Comparison of ENCODE assay signal across 9 cellular contexts in genomic region chr10:73094986-73095478, GRCh38. TPM values are rescaled to one million over a fixed set of nuclear protein-coding genes. Genes with fewer than 3 reads are reported as not detected.
A peak's percentile ranks its signal among the peaks of the same experiment; 100 is the strongest.
DNase-seq lines count a peak whose midpoint lies in the region; ATAC-seq and TF ChIP-seq lines count a peak whose summit lies in the region.
"Had no signal": no experiment of that assay in that cellular context is flagged by ENCODE, and none has a peak within 500 bp of the region (broad histone marks: within the 10 kb centered on the region; RNA-seq: fewer than 3 reads in every experiment).

No MANE protein-coding gene starts in this region.

- H3K4me3 ChIP-seq in left ventricle myocardium inferior, result peak overlapping the region; percentile 78
- peak overlapping the region; percentile 66 to 83 (median 76) for H3K4me3 ChIP-seq in breast epithelium
- H3K4me3 ChIP-seq in mononuclear cell (ENCODE audit: low read length), result peak overlapping the region; percentile 93

- H3K9me3 ChIP-seq in left ventricle myocardium inferior (replicated peaks) (no peaks in the 10 kb centered on the region), breast epithelium (no peaks in the 10 kb centered on the region), mononuclear cell (ENCODE audit: low read depth, low read length) (no peaks in the 10 kb centered on the region)

- POLR2A ChIA-PET in HEK293T (lab: Yijun Ruan, JAX), result interaction anchor here (1.5 to 6.6 kb wide), 3 partner anchors 15 to 740 kb away, joined by 4 to 61 read pairs (median 13); partner anchors contain the start of genes DNAJB12, ECD, FAM149B1 and NUDT13

- TF ChIP-seq CTCF in left ventricle myocardium inferior (IDR thresholded peaks at IDR 0.05; ENCODE audit: borderline replicate concordance), result no peak
- no peak for TF ChIP-seq CTCF in breast epithelium (IDR thresholded peaks at IDR 0.05)

- no peak for DNase-seq in left ventricle myocardium inferior
- DNase-seq in Right ventricle myocardium inferior (ENCODE audit: missing footprints), result no peak
- DNase-seq in breast epithelium (ENCODE audit: low spot score in 2 of 2), result no peak
- DNase-seq in stimulated activated naive CD4-positive, alpha-beta T cell (lab: John Stamatoyannopoulos, UW), result no peak
- DNase-seq in HEK293T (ENCODE audit: extremely low spot score), result no peak
- DNase-seq in NOMO-1 treated with dmso at 0.1 percent for 144 hours (lab: John Stamatoyannopoulos, UW; ENCODE audit: unreplicated experiment), result no peak
- DNase-seq: NCI-H187 had no signal

- intact Hi-C loops in left ventricle myocardium inferior (cut with micrococcal nuclease), result no loop called here
- intact Hi-C loops in Right ventricle myocardium inferior (cut with DNase I), result loop anchor here (5.0 kb wide), 1 partner anchor 62 kb away; no protein-coding TSS in a partner anchor
- intact Hi-C loops in breast epithelium (cut with DNase I; ENCODE audit: low total_unique reads), result no loop called here

- H3K36me3 ChIP-seq in left ventricle myocardium inferior, result no peaks in the 10 kb centered on the region
- no peaks in the 10 kb centered on the region for H3K36me3 ChIP-seq in breast epithelium

- H3K27ac ChIP-seq in left ventricle myocardium inferior (replicated peaks) (peak overlapping the region; percentile 95), breast epithelium (peak overlapping the region; percentile 95 to 96)

- H3K4me1 ChIP-seq in left ventricle myocardium inferior, result peaks cover 79% of the 10 kb centered on the region
- H3K4me1 ChIP-seq in breast epithelium, result peaks cover 0 to 9% of the 10 kb centered on the region in 2 donors
- H3K4me1 ChIP-seq in mononuclear cell (ENCODE audit: insufficient read depth, low read length), result peaks cover 17% of the 10 kb centered on the region

- TF ChIP-seq POLR2A in breast epithelium (IDR thresholded peaks at IDR 0.05), result no peak

- CTCF ChIA-PET in HEK293T (lab: Yijun Ruan, JAX), result interaction anchor here (2.4 kb wide), 1 partner anchor 12 kb away, joined by 7 read pairs; no protein-coding TSS in a partner anchor

- H3K27me3 ChIP-seq in left ventricle myocardium inferior (ENCODE audit: low read depth), result no peaks in the 10 kb centered on the region
- no peaks in the 10 kb centered on the region for H3K27me3 ChIP-seq in breast epithelium
- no peaks in the 10 kb centered on the region for H3K27me3 ChIP-seq in mononuclear cell (ENCODE audit: insufficient read depth, low read length)

- ATAC-seq in Right ventricle myocardium inferior, result no peak
- ATAC-seq in GM19324 (IDR thresholded peaks at IDR 0.05; ENCODE audit: low FRiP score, unreplicated experiment), result no peak

TF ChIP-seq in HEK293T, 16 proteins besides CTCF, POLR2A, EP300 and RAD21:
- TF ChIP-seq ZNF384 (IDR thresholded peaks at IDR 0.05) (no peak), LEF1 (IDR thresholded peaks at IDR 0.05; ENCODE audit: borderline replicate concordance) (no peak), ELF4 (IDR thresholded peaks at IDR 0.05) (no peak), SP1 (IDR thresholded peaks at IDR 0.05) (no peak), BHLHE40 (IDR thresholded peaks at IDR 0.05; ENCODE audit: borderline replicate concordance) (no peak), FOXK2 (IDR thresholded peaks at IDR 0.05) (no peak), TARDBP (IDR thresholded peaks at IDR 0.05) (no peak)
- TF ChIP-seq, protein P1, sequence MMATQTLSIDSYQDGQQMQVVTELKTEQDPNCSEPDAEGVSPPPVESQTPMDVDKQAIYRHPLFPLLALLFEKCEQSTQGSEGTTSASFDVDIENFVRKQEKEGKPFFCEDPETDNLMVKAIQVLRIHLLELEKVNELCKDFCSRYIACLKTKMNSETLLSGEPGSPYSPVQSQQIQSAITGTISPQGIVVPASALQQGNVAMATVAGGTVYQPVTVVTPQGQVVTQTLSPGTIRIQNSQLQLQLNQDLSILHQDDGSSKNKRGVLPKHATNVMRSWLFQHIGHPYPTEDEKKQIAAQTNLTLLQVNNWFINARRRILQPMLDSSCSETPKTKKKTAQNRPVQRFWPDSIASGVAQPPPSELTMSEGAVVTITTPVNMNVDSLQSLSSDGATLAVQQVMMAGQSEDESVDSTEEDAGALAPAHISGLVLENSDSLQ (IDR thresholded peaks at IDR 0.05), result no peak
TF ChIP-seq in HEK293T: peak in this region for 0.

RNA-seq across cellular contexts. Expression of gene P4HA1, which starts 1.6 kb away (rescaled TPM):
- total RNA-seq in left ventricle myocardium inferior (97.1 TPM), Right ventricle myocardium inferior (77.0 TPM), breast epithelium (10 to 100 TPM; 25.0 to 42.1 (median 34.1) TPM), mononuclear cell (26.6 TPM)

RNA-seq across cellular contexts. Expression of gene NUDT13, which starts 15.2 kb away (rescaled TPM):
- total RNA-seq in left ventricle myocardium inferior (5.6 TPM), Right ventricle myocardium inferior (3.6 TPM), breast epithelium (1 to 10 TPM; 1.9 to 4.2 (median 2.6) TPM), mononuclear cell (0.42 TPM)
